ENCODE assay signal across 9 cellular contexts in genomic region chr20:34562643-34563042, GRCh38.
A peak's percentile ranks its signal among the peaks of the same experiment; 100 is the strongest.
DNase-seq lines count a peak whose midpoint lies in the region; ATAC-seq and TF ChIP-seq lines count a peak whose summit lies in the region.
"Had no signal": no experiment of that assay in that cellular context is flagged by ENCODE, and none has a peak within 500 bp of the region (broad histone marks: within the 10 kb centered on the region; RNA-seq: fewer than 3 reads in every experiment).

No MANE protein-coding gene starts in this region.

- H3K4me1 Mint-ChIP-seq in activated naive CD4-positive, alpha-beta T cell treated with anti-CD3 and anti-CD28 coated beads, Interleukin-2, amount 10 ng/mL, durations not matched to agents 7 days and 5 days = peaks cover 5% of the 10 kb centered on the region

- H3K4me3 ChIP-seq in AG04449 (ENCODE audit: low read depth, low read length) = no peak overlapping the region
- H3K4me3 ChIP-seq in GM06990 (replicated peaks; ENCODE audit: low read depth, low read length) = no peak overlapping the region
- H3K4me3 ChIP-seq: esophagus squamous epithelium had no signal

- peak; percentile 64 for TF ChIP-seq CTCF in AG04449 (IDR thresholded peaks at IDR 0.05; ENCODE audit: insufficient read depth, low read length, missing control alignments)
- TF ChIP-seq CTCF in GM06990 (IDR thresholded peaks at IDR 0.05; ENCODE audit: insufficient read depth, low read length, poor library complexity, severe bottlenecking) = peak; percentile 54

- no peak overlapping the region for H3K4me3 Mint-ChIP-seq in activated naive CD4-positive, alpha-beta T cell treated with anti-CD3 and anti-CD28 coated beads, Interleukin-2, amount 10 ng/mL, durations not matched to agents 7 days and 5 days

- H3K27me3 Mint-ChIP-seq in activated naive CD4-positive, alpha-beta T cell treated with anti-CD3 and anti-CD28 coated beads, Interleukin-2, amount 10 ng/mL, durations not matched to agents 7 days and 5 days = no peaks in the 10 kb centered on the region

- H3K27ac Mint-ChIP-seq in activated naive CD4-positive, alpha-beta T cell treated with anti-CD3 and anti-CD28 coated beads, Interleukin-2, amount 10 ng/mL, durations not matched to agents 7 days and 5 days = no peak overlapping the region

- no peaks in the 10 kb centered on the region for H3K36me3 Mint-ChIP-seq in activated naive CD4-positive, alpha-beta T cell treated with anti-CD3 and anti-CD28 coated beads, Interleukin-2, amount 10 ng/mL, durations not matched to agents 7 days and 5 days

- ATAC-seq in HG02852 (IDR thresholded peaks at IDR 0.05; ENCODE audit: unreplicated experiment) = no peak

- POLR2A ChIA-PET in AG04449 (lab: Yijun Ruan, JAX) = no interaction called here

- no peaks in the 10 kb centered on the region for H3K27me3 ChIP-seq in GM06990 (replicated peaks; ENCODE audit: control insufficient read depth, insufficient read depth, low read length)
- H3K27me3 ChIP-seq: esophagus squamous epithelium had no signal

- no peaks in the 10 kb centered on the region; the same call in 1 of the 2 replicates for H3K36me3 ChIP-seq in GM06990 (ENCODE audit: control insufficient read depth, insufficient read depth, low read length)

- no peak for DNase-seq in AG04449 (ENCODE audit: low read depth, low spot score)
- no peak for DNase-seq in GM06990 (ENCODE audit: extremely low read depth, insufficient read length)
- peak; percentile 31 for DNase-seq in RPMI8226
- peak; percentile 45 for DNase-seq in hepatic stellate cell (ENCODE audit: low spot score)
- no peak for DNase-seq in effector CD4-positive, alpha-beta T cell
- no peak for DNase-seq in activated naive CD4-positive, alpha-beta T cell treated with anti-CD3 and anti-CD28 coated beads, Interleukin-2, amount 10 ng/mL, durations not matched to agents 7 days and 5 days
- DNase-seq in DMS153 (lab: John Stamatoyannopoulos, UW) = no peak
- DNase-seq: esophagus squamous epithelium had no signal

- no peaks in the 10 kb centered on the region for H3K9me3 Mint-ChIP-seq in activated naive CD4-positive, alpha-beta T cell treated with anti-CD3 and anti-CD28 coated beads, Interleukin-2, amount 10 ng/mL, durations not matched to agents 7 days and 5 days

- CTCF ChIA-PET in AG04449 (lab: Yijun Ruan, JAX) = interaction anchor here (1.0 to 4.2 kb wide), 9 partner anchors 10 to 250 kb away, joined by 3 to 21 read pairs (median 12); partner anchors contain the start of gene TP53INP2
- CTCF ChIA-PET in activated naive CD4-positive, alpha-beta T cell treated with anti-CD3 and anti-CD28 coated beads, Interleukin-2, amount 10 ng/mL, durations not matched to agents 7 days and 5 days (lab: Charles Lee) = interaction anchor here (0.7 to 2.2 kb wide), 9 partner anchors 11 to 1268 kb away, joined by 3 to 11 read pairs (median 4); no protein-coding TSS in a partner anchor

Comparison
In these comparisons a context has a peak if more than half of its experiments do, and no peak if none do; other contexts are left out.
1. DNase-seq: peak in RPMI8226 (single experiment) and hepatic stellate cell (single experiment); none in AG04449 (single experiment), GM06990 (single experiment), effector CD4-positive, alpha-beta T cell (single experiment), activated naive CD4-positive, alpha-beta T cell treated with anti-CD3 and anti-CD28 coated beads, Interleukin-2, amount 10 ng/mL, durations not matched to agents 7 days and 5 days (single experiment) and DMS153 (single experiment).